6 cellular contexts compared by ENCODE assay signal in genomic region chr7:143603549-143603948, GRCh38. TPM values are rescaled to one million over a fixed set of nuclear protein-coding genes. Genes with fewer than 3 reads are reported as not detected.
"Had no signal": no experiment of that assay in that cellular context is flagged by ENCODE, and none has a peak within 500 bp of the region (broad histone marks: within the 10 kb centered on the region; RNA-seq: fewer than 3 reads in every experiment).

No MANE protein-coding gene starts in this region.

RNA-seq across cellular contexts. Expression of gene CTAGE15, which starts 31.9 kb away (rescaled TPM):
- total RNA-seq: kidney epithelial cell, left cardiac atrium, left ventricle myocardium inferior, lung microvascular endothelial cell, mesenteric fat pad had no signal
- polyA plus RNA-seq: immature natural killer cell had no signal
